In the genomic region with DNA sequence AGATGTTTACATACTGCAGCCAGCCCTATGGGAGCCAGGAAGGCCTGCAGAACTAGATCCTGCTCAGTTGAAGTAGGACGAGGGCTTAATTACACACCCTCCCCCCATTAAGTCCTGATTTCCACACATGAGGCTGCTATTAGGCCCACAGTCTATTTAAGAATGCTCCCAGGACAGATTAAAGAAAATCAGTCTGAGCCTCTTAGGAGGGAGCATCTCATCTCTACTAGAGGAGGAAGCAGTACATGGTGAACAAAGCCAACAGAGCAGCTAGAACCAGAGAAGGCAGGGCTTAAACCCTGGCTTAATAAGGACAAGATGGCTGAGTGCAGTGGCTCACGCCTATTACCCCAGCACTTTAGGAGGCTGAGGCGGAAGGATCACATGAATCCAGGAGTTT, we compare ENCODE assay signal across 1 cellular context.
TF ChIP-seq lines count a peak whose summit lies in the region.

No MANE protein-coding gene starts in this region.

TF ChIP-seq in H1, 55 proteins besides CTCF, POLR2A, EP300 and RAD21:
- TF ChIP-seq, protein P1, sequence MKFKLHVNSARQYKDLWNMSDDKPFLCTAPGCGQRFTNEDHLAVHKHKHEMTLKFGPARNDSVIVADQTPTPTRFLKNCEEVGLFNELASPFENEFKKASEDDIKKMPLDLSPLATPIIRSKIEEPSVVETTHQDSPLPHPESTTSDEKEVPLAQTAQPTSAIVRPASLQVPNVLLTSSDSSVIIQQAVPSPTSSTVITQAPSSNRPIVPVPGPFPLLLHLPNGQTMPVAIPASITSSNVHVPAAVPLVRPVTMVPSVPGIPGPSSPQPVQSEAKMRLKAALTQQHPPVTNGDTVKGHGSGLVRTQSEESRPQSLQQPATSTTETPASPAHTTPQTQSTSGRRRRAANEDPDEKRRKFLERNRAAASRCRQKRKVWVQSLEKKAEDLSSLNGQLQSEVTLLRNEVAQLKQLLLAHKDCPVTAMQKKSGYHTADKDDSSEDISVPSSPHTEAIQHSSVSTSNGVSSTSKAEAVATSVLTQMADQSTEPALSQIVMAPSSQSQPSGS (IDR thresholded peaks at IDR 0.05; ENCODE audit: low read length): no peak
- TF ChIP-seq KDM4A (IDR thresholded peaks at IDR 0.05; ENCODE audit: low read depth, low read length, severe bottlenecking): no peak
